11 cellular contexts compared by ENCODE assay signal in the genomic region with DNA sequence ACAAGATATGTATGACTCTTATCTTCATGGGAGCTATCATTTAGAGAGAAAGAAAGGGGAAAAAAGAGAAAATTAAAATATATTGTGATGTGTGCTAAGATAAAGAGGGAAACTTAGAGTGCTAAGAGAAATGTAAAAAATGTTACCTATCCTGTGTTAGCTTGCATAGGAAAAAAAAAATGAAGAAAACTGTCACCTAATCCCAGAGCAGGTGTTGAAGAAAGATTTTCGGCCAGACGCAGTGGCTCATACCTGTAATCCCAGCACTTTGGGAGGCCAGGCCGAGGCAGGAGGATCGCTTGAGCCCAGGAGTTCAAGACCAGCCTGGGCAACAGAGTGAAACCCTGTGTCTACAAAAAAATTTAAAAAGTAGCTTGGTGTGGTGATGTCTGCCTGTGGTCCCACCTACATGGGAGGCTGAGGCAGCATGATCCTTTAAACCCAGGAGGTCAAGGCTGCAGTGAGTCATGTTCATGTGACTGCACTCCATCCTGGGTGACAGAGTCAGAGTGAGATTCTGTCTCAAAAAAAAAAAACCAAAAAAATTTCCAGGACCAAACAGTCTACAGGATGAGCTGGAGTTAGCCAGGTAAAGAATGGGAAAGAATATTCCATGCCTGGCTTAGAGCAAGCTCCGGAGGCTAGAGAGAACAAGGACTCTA. TPM values are rescaled to one million over a fixed set of nuclear protein-coding genes. Genes with fewer than 3 reads are reported as not detected.
DNase-seq lines count a peak whose midpoint lies in the region; ATAC-seq, FAIRE-seq and TF ChIP-seq lines count a peak whose summit lies in the region.
"Had no signal": no experiment of that assay in that cellular context is flagged by ENCODE, and none has a peak within 500 bp of the region (broad histone marks: within the 10 kb centered on the region; RNA-seq: fewer than 3 reads in every experiment).

No MANE protein-coding gene starts in this region.

- no peaks in the 10 kb centered on the region for H3K36me3 Mint-ChIP-seq in activated T-cell treated with anti-CD3 and anti-CD28 coated beads, Interleukin-2, amount 50 U/mL, for 4 hours (ENCODE audit: insufficient read depth)
- peaks cover 0 to 10% of the 10 kb centered on the region in 2 donors for H3K36me3 Mint-ChIP-seq in naive B cell

- peaks cover 53% of the 10 kb centered on the region for H3K4me1 Mint-ChIP-seq in activated T-cell treated with anti-CD3 and anti-CD28 coated beads, Interleukin-2, amount 50 U/mL, for 4 hours (ENCODE audit: low read depth)
- peaks cover 34 to 39% (median 37%) of the 10 kb centered on the region in 3 donors for H3K4me1 Mint-ChIP-seq in naive B cell

- no peaks in the 10 kb centered on the region for H3K27me3 Mint-ChIP-seq in activated T-cell treated with anti-CD3 and anti-CD28 coated beads, Interleukin-2, amount 50 U/mL, for 4 hours (ENCODE audit: low read depth)
- H3K27me3 Mint-ChIP-seq in naive B cell = no peaks in the 10 kb centered on the region

- H3K27ac ChIP-seq in C4-2B = peak overlapping the region; percentile 54
- H3K27ac ChIP-seq: left lung had no signal

- TF ChIP-seq CTCF in C4-2B (conservative IDR thresholded peaks at IDR 0.05) = no peak

- no peaks in the 10 kb centered on the region for H3K9me3 Mint-ChIP-seq in activated T-cell treated with anti-CD3 and anti-CD28 coated beads, Interleukin-2, amount 50 U/mL, for 4 hours
- H3K9me3 Mint-ChIP-seq in naive B cell = peaks cover 0 to under 1% (median 0%) of the 10 kb centered on the region in 7 donors

- DNase-seq in Daoy (ENCODE audit: low read depth) = peak; percentile 32
- DNase-seq in activated T-cell treated with anti-CD3 and anti-CD28 coated beads, Interleukin-2, amount 50 U/mL, for 4 hours = peak; percentile 13
- DNase-seq in naive B cell = no peak
- no peak for DNase-seq in HTR-8/SVneo (ENCODE audit: insufficient read length, low spot score)
- no peak for DNase-seq in MV-4-11 (lab: John Stamatoyannopoulos, UW)
- DNase-seq: dorsolateral prefrontal cortex, left lung, occipital lobe had no signal

- FAIRE-seq in HTR-8/SVneo (lab: Jason Lieb, UNC) = no peak

- ATAC-seq in activated T-cell treated with anti-CD3 and anti-CD28 coated beads, Interleukin-2, amount 50 U/mL, for 4 hours = no peak
- ATAC-seq in naive B cell (ENCODE audit: low read depth in 2 of 2) (no peak), HG03571 (IDR thresholded peaks at IDR 0.05; ENCODE audit: unreplicated experiment) (no peak)
- ATAC-seq: gastroesophageal sphincter, left lung had no signal

- peak overlapping the region in 4 of 6 donors; percentile 21 to 53 (median 38) for H3K27ac Mint-ChIP-seq in naive B cell

- peak overlapping the region; percentile 61 for H3K4me3 Mint-ChIP-seq in activated T-cell treated with anti-CD3 and anti-CD28 coated beads, Interleukin-2, amount 50 U/mL, for 4 hours
- peak overlapping the region in 7 of 8 donors; percentile 36 to 88 (median 53) for H3K4me3 Mint-ChIP-seq in naive B cell

RNA-seq across cellular contexts. Expression of a gene that starts 2.4 kb away (rescaled TPM):
- total RNA-seq in Daoy (2014; rRNA removed; shearing (Covaris generic)) = 51.5 and 53.3 TPM in 2 replicates
- total RNA-seq in activated T-cell treated with anti-CD3 and anti-CD28 coated beads, Interleukin-2, amount 50 U/mL, for 4 hours = 10 to 100 TPM; 26.7 to 29.6 (median 28.8) TPM
- polyA plus RNA-seq in naive B cell (ENCODE audit: low read depth in 6 of 6) = 10 to 100 TPM; 19.6 to 39.8 (median 26.0) TPM

Comparison
In these comparisons a context has a peak if more than half of its experiments do, and no peak if none do; other contexts are left out.
1. DNase-seq: peak in Daoy (single experiment) and activated T-cell treated with anti-CD3 and anti-CD28 coated beads, Interleukin-2, amount 50 U/mL, for 4 hours (single experiment); none in naive B cell (single experiment), HTR-8/SVneo (single experiment) and MV-4-11 (single experiment).